8 cellular contexts compared by ENCODE assay signal in the genomic region with DNA sequence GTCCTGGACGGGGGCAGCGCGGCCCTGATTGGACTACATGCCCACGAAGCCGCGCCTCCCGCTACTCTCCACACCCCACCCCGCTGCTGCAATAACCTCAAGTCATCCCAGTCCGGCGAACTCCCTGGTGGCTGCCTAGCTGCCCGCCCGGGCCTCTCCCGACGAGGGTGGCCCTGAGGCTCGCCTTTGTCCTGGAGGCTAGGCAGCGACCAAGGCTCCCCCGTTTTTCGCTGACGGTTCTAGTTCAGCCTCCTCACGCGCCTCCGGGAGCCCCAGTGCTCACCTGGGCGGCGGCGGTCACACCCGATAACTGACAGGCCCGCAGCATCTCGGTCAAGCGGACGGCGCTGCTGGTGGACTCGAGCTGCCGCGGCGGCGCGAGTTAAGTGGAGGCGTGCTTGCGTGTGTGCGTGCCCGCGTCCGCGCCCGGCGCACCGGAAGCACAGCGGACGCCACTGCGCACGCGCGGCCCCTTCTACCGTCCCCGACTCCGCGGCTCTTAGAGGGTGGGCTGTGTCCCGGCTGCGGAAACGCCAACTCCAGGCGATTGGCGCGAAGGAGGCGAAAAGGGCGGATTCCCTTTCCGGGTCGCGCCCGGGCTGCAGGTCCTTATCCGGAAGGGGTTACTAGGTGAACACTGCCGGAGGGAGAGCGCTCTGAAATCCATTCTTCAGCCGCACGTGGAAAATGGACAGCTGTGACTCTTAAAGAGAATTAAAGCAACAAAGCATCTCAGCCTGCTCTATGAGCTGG. TPM values are rescaled to one million over a fixed set of nuclear protein-coding genes. Genes with fewer than 3 reads are reported as not detected.
DNase-seq lines count a peak whose midpoint lies in the region; ATAC-seq and TF ChIP-seq lines count a peak whose summit lies in the region.

Gene IMMT (minus strand): TSS at position 408 of the 753 bp plus-strand sequence. CDS start 80 bp downstream, at position 328.

- no peaks in the 10 kb centered on the region for H3K36me3 ChIP-seq in vagina

- DNase-seq in NCI-H1694 treated with DMSO at 0.1 percent for 48 hours (lab: John Stamatoyannopoulos, UW) (peak; percentile 95), T-helper 2 cell (peak; percentile 86 to 98 (median 89)), anterior cingulate cortex (lab: John Stamatoyannopoulos, UW) (peak; percentile 83 to 98 (median 94)), right cardiac atrium (peak; percentile 98 to 99 (median 99)), putamen (ENCODE audit: low spot score) (peak; percentile 98), vagina (ENCODE audit: extremely low spot score in 2 of 2) (peak in 1 of 2 donors; percentile 97)

- TF ChIP-seq POLR2A in GM15510 (IDR thresholded peaks at IDR 0.05; ENCODE audit: borderline replicate concordance, extremely low read depth, insufficient read length) = peak; percentile 91
- peak in 1 of 2 donors; percentile 57 for TF ChIP-seq POLR2A in vagina (IDR thresholded peaks at IDR 0.05)

- no peak for TF ChIP-seq CTCF in vagina (IDR thresholded peaks at IDR 0.05)

- peak within 1 kb of the TSS; percentile 99 for H3K27ac ChIP-seq in right cardiac atrium (ENCODE audit: low read length)
- H3K27ac ChIP-seq in vagina = peak within 1 kb of the TSS; percentile 95

- no peaks in the 10 kb centered on the region for H3K27me3 ChIP-seq in right cardiac atrium (ENCODE audit: control insufficient read depth, insufficient read depth)
- no peaks in the 10 kb centered on the region for H3K27me3 ChIP-seq in vagina

- ATAC-seq in HG02885 (IDR thresholded peaks at IDR 0.05; ENCODE audit: poor library complexity, unreplicated experiment) = peak; percentile 85
- ATAC-seq in right cardiac atrium = peak; percentile 96

- WGBS in right cardiac atrium = under 1% methylated on average over 74 of the region's 74 CpGs

- intact Hi-C loops in right cardiac atrium (cut with DNase I) = loop anchor here in 1 of 4 donors (10.0 kb wide), 1 partner anchor 250 kb away; the partner anchor contains the start of gene KDM3A
- intact Hi-C loops in vagina (cut with DNase I) = no loop called here

- H3K4me3 ChIP-seq in right cardiac atrium (ENCODE audit: low read length) (peak within 1 kb of the TSS; percentile 76), vagina (peak within 1 kb of the TSS; percentile 82)

- H3K9me3 ChIP-seq in right cardiac atrium (ENCODE audit: control insufficient read depth, low read length) = no peaks in the 10 kb centered on the region
- H3K9me3 ChIP-seq in vagina = no peaks in the 10 kb centered on the region

- H3K4me1 ChIP-seq in right cardiac atrium (ENCODE audit: control insufficient read depth, insufficient read depth, low read length) (peaks cover 8% of the 10 kb centered on the region), vagina (peaks cover 41% of the 10 kb centered on the region)

RNA-seq across cellular contexts. Expression of gene IMMT, which starts in this region (rescaled TPM):
- 100 to 1,000 TPM; 188 to 204 (median 201) TPM for total RNA-seq in right cardiac atrium
- 132 TPM for polyA plus RNA-seq in right cardiac atrium
- total RNA-seq in vagina = 51.8 TPM
